Comparison of ENCODE assay signal across 9 cellular contexts in genomic region chr1:55378582-55378981, GRCh38.
DNase-seq lines count a peak whose midpoint lies in the region; ATAC-seq and TF ChIP-seq lines count a peak whose summit lies in the region.
"Had no signal": no experiment of that assay in that cellular context is flagged by ENCODE, and none has a peak within 500 bp of the region (broad histone marks: within the 10 kb centered on the region; RNA-seq: fewer than 3 reads in every experiment).

No MANE protein-coding gene starts in this region.

- H3F3A ChIP-seq in Loucy (ENCODE audit: low read depth), result no peaks in the 10 kb centered on the region

- no peaks in the 10 kb centered on the region for H3K9me2 ChIP-seq in Loucy (replicated peaks; ENCODE audit: low read depth, low read length)

- H3K27me3 Mint-ChIP-seq in activated T-helper 1 cell treated with anti-CD3 and anti-CD28 coated beads, Interleukin-12 subunit alpha, Interleukin-12 subunit beta, Interleukin-2, Interleukin-4 antibody, amounts not matched to agents 30 ng/mL and 10 ng/mL and 1 ng/mL, durations not matched to agents 14 hours and 24 hours and 36 hours (ENCODE audit: insufficient read depth), result peaks cover 3% of the 10 kb centered on the region

- no peaks in the 10 kb centered on the region for H3K9me3 Mint-ChIP-seq in activated T-helper 1 cell treated with anti-CD3 and anti-CD28 coated beads, Interleukin-12 subunit alpha, Interleukin-12 subunit beta, Interleukin-2, Interleukin-4 antibody, amounts not matched to agents 30 ng/mL and 10 ng/mL and 1 ng/mL, durations not matched to agents 14 hours and 24 hours and 36 hours

- no peak overlapping the region for H3K9ac ChIP-seq in Loucy (ENCODE audit: low read depth, low read length, poor library complexity, severe bottlenecking)

- ATAC-seq in lung (ENCODE audit: insufficient read depth, low FRiP score), result no peak
- ATAC-seq in HG03095 (IDR thresholded peaks at IDR 0.05; ENCODE audit: unreplicated experiment), result no peak

- WGBS in lung, 2 donors, result 26 to 32% methylated on average over 10 of the region's 10 CpGs

- intact Hi-C loops in activated T-helper 1 cell treated with anti-CD3 and anti-CD28 coated beads, Interleukin-12 subunit alpha, Interleukin-12 subunit beta, Interleukin-2, Interleukin-4 antibody, amounts not matched to agents 30 ng/mL and 10 ng/mL and 1 ng/mL, durations not matched to agents 14 hours and 24 hours and 36 hours (cut with micrococcal nuclease), result loop anchor here (5.0 to 10.0 kb wide), 3 partner anchors 514 to 1329 kb away; no protein-coding TSS in a partner anchor

- no peaks in the 10 kb centered on the region for H3K79me2 ChIP-seq in Loucy (ENCODE audit: insufficient read depth, low read length)

- no peaks in the 10 kb centered on the region for H3K36me3 Mint-ChIP-seq in activated T-helper 1 cell treated with anti-CD3 and anti-CD28 coated beads, Interleukin-12 subunit alpha, Interleukin-12 subunit beta, Interleukin-2, Interleukin-4 antibody, amounts not matched to agents 30 ng/mL and 10 ng/mL and 1 ng/mL, durations not matched to agents 14 hours and 24 hours and 36 hours (ENCODE audit: low read depth)
- H3K36me3 Mint-ChIP-seq: activated naive CD8-positive, alpha-beta T cell had no signal

- H2AFZ ChIP-seq in Loucy (ENCODE audit: low read length), result no peak overlapping the region

- H3K27me3 ChIP-seq in Loucy (ENCODE audit: insufficient read depth, low read length, poor library complexity, severe bottlenecking) (no peaks in the 10 kb centered on the region), lung (ENCODE audit: control insufficient read depth, insufficient read depth) (no peaks in the 10 kb centered on the region)

- TF ChIP-seq CTCF in Loucy (conservative IDR thresholded peaks at IDR 0.05; ENCODE audit: low read length) (peak; percentile 69), lung (IDR thresholded peaks at IDR 0.05; ENCODE audit: control extremely low read depth, extremely low read depth) (peak; percentile 39)

- H3K4me1 ChIP-seq in Loucy (ENCODE audit: insufficient read depth, low read length, poor library complexity, severe bottlenecking) (peaks cover 11% of the 10 kb centered on the region), lung (ENCODE audit: control insufficient read depth in 2 of 2, insufficient read depth in 2 of 2, low read length in 2 of 2) (peaks cover 0 to 9% of the 10 kb centered on the region in 2 donors)

- peak; percentile 62 for DNase-seq in activated CD4-positive, alpha-beta T cell treated with anti-CD3 and anti-CD28 coated beads for 48 hours
- no peak for DNase-seq in activated CD4-positive, alpha-beta T cell treated with anti-CD3 and anti-CD28 coated beads for 1 hour
- DNase-seq in astrocyte of the hippocampus (ENCODE audit: low read depth, low spot score), result peak; percentile 82
- DNase-seq in lung (ENCODE audit: low spot score), result peak; percentile 43
- no peak for DNase-seq in T-helper 9 cell
- DNase-seq in activated T-helper 1 cell treated with anti-CD3 and anti-CD28 coated beads, Interleukin-12 subunit alpha, Interleukin-12 subunit beta, Interleukin-2, Interleukin-4 antibody, amounts not matched to agents 30 ng/mL and 10 ng/mL and 1 ng/mL, durations not matched to agents 14 hours and 24 hours and 36 hours (ENCODE audit: low spot score), result no peak

- no peaks in the 10 kb centered on the region for H3K9me3 ChIP-seq in Loucy (ENCODE audit: insufficient read depth, low read depth, low read length)
- no peaks in the 10 kb centered on the region for H3K9me3 ChIP-seq in lung (ENCODE audit: control insufficient read depth in 2 of 2, insufficient read depth in 1 of 2, low read length in 1 of 2)

- H3K4me1 Mint-ChIP-seq in activated T-helper 1 cell treated with anti-CD3 and anti-CD28 coated beads, Interleukin-12 subunit alpha, Interleukin-12 subunit beta, Interleukin-2, Interleukin-4 antibody, amounts not matched to agents 30 ng/mL and 10 ng/mL and 1 ng/mL, durations not matched to agents 14 hours and 24 hours and 36 hours (ENCODE audit: low read depth), result peaks cover 12% of the 10 kb centered on the region

- peak overlapping the region; percentile 6 for H3K4me2 ChIP-seq in Loucy (ENCODE audit: low read depth, low read length, poor library complexity, severe bottlenecking)

- no peaks in the 10 kb centered on the region for H4K20me1 ChIP-seq in Loucy (ENCODE audit: insufficient read depth, low read length, poor library complexity, severe bottlenecking)

- H3K36me3 ChIP-seq in Loucy (ENCODE audit: insufficient read depth, low read length) (no peaks in the 10 kb centered on the region), lung (ENCODE audit: control insufficient read depth in 2 of 2, insufficient read depth in 2 of 2, low read length in 2 of 2) (no peaks in the 10 kb centered on the region)

- no peak overlapping the region for H3K4me3 ChIP-seq in Loucy (ENCODE audit: low read length, poor library complexity, severe bottlenecking)
- no peak overlapping the region for H3K4me3 ChIP-seq in lung

- H3K27ac ChIP-seq in lung (ENCODE audit: low read depth in 1 of 2, low read length in 1 of 2), result no peak overlapping the region

- H3K27ac Mint-ChIP-seq in activated T-helper 1 cell treated with anti-CD3 and anti-CD28 coated beads, Interleukin-12 subunit alpha, Interleukin-12 subunit beta, Interleukin-2, Interleukin-4 antibody, amounts not matched to agents 30 ng/mL and 10 ng/mL and 1 ng/mL, durations not matched to agents 14 hours and 24 hours and 36 hours, result no peak overlapping the region
- H3K27ac Mint-ChIP-seq: activated naive CD8-positive, alpha-beta T cell had no signal

- no peak overlapping the region for H3K4me3 Mint-ChIP-seq in activated T-helper 1 cell treated with anti-CD3 and anti-CD28 coated beads, Interleukin-12 subunit alpha, Interleukin-12 subunit beta, Interleukin-2, Interleukin-4 antibody, amounts not matched to agents 30 ng/mL and 10 ng/mL and 1 ng/mL, durations not matched to agents 14 hours and 24 hours and 36 hours
- H3K4me3 Mint-ChIP-seq: activated naive CD8-positive, alpha-beta T cell had no signal

Comparison
In these comparisons a context has a peak if more than half of its experiments do, and no peak if none do; other contexts are left out.
1. DNase-seq: peak in activated CD4-positive, alpha-beta T cell treated with anti-CD3 and anti-CD28 coated beads for 48 hours (single experiment), astrocyte of the hippocampus (single experiment) and lung (single experiment); none in activated CD4-positive, alpha-beta T cell treated with anti-CD3 and anti-CD28 coated beads for 1 hour (single experiment), T-helper 9 cell (single experiment) and activated T-helper 1 cell treated with anti-CD3 and anti-CD28 coated beads, Interleukin-12 subunit alpha, Interleukin-12 subunit beta, Interleukin-2, Interleukin-4 antibody, amounts not matched to agents 30 ng/mL and 10 ng/mL and 1 ng/mL, durations not matched to agents 14 hours and 24 hours and 36 hours (single experiment).